ENCODE assay signal across 21 cellular contexts in genomic region chr2:41872646-41873045, GRCh38.
DNase-seq lines count a peak whose midpoint lies in the region; ATAC-seq and TF ChIP-seq lines count a peak whose summit lies in the region.
"Had no signal": no experiment of that assay in that cellular context is flagged by ENCODE, and none has a peak within 500 bp of the region (broad histone marks: within the 10 kb centered on the region; RNA-seq: fewer than 3 reads in every experiment).

No MANE protein-coding gene starts in this region.

- no peaks in the 10 kb centered on the region for H3K9me3 Mint-ChIP-seq in activated T-helper 1 cell treated with anti-CD3 and anti-CD28 coated beads, Interleukin-12 subunit alpha, Interleukin-12 subunit beta, Interleukin-2, Interleukin-4 antibody, amounts not matched to agents 30 ng/mL and 10 ng/mL and 1 ng/mL, durations not matched to agents 14 hours and 24 hours and 36 hours
- H3K9me3 Mint-ChIP-seq: activated CD4-positive, alpha-beta memory T cell treated with anti-CD3 and anti-CD28 coated beads for 36 hours; activated T-cell treated with anti-CD3 and anti-CD28 coated beads, Interleukin-2, amount 50 U/mL, for 4 hours; stimulated activated naive CD8-positive, alpha-beta T cell treated with anti-CD3 and anti-CD28 coated beads, Interleukin-15, Interleukin-2, amounts not matched to agents 100 ng/mL and 50 ng/mL, for 24 hours had no signal

- no peaks in the 10 kb centered on the region for H3K4me1 ChIP-seq in aorta (ENCODE audit: control insufficient read depth in 1 of 2, insufficient read depth in 2 of 2, low read length in 2 of 2)
- H3K4me1 ChIP-seq: upper lobe of right lung had no signal

- no peaks in the 10 kb centered on the region for H3K9me3 ChIP-seq in aorta (ENCODE audit: control insufficient read depth, low read length)
- H3K9me3 ChIP-seq: left ventricle myocardium inferior, upper lobe of right lung had no signal

- no peak overlapping the region for H3K27ac Mint-ChIP-seq in activated T-helper 1 cell treated with anti-CD3 and anti-CD28 coated beads, Interleukin-12 subunit alpha, Interleukin-12 subunit beta, Interleukin-2, Interleukin-4 antibody, amounts not matched to agents 30 ng/mL and 10 ng/mL and 1 ng/mL, durations not matched to agents 14 hours and 24 hours and 36 hours
- H3K27ac Mint-ChIP-seq: activated CD4-positive, alpha-beta memory T cell treated with anti-CD3 and anti-CD28 coated beads for 36 hours; activated naive CD8-positive, alpha-beta T cell; stimulated activated naive CD8-positive, alpha-beta T cell treated with anti-CD3 and anti-CD28 coated beads, Interleukin-15, Interleukin-2, amounts not matched to agents 100 ng/mL and 50 ng/mL, for 24 hours had no signal

- H3K4me1 Mint-ChIP-seq in activated T-helper 1 cell treated with anti-CD3 and anti-CD28 coated beads, Interleukin-12 subunit alpha, Interleukin-12 subunit beta, Interleukin-2, Interleukin-4 antibody, amounts not matched to agents 30 ng/mL and 10 ng/mL and 1 ng/mL, durations not matched to agents 14 hours and 24 hours and 36 hours (ENCODE audit: low read depth): no peaks in the 10 kb centered on the region

- H3K4me3 Mint-ChIP-seq in activated T-helper 1 cell treated with anti-CD3 and anti-CD28 coated beads, Interleukin-12 subunit alpha, Interleukin-12 subunit beta, Interleukin-2, Interleukin-4 antibody, amounts not matched to agents 30 ng/mL and 10 ng/mL and 1 ng/mL, durations not matched to agents 14 hours and 24 hours and 36 hours: no peak overlapping the region
- H3K4me3 Mint-ChIP-seq: activated CD4-positive, alpha-beta memory T cell treated with anti-CD3 and anti-CD28 coated beads for 36 hours; activated naive CD8-positive, alpha-beta T cell; activated T-cell treated with anti-CD3 and anti-CD28 coated beads, Interleukin-2, amount 50 U/mL, for 4 hours; stimulated activated naive CD8-positive, alpha-beta T cell treated with anti-CD3 and anti-CD28 coated beads, Interleukin-15, Interleukin-2, amounts not matched to agents 100 ng/mL and 50 ng/mL, for 24 hours had no signal

- in situ Hi-C loops in astrocyte of the spinal cord (cut with HindIII; ENCODE audit: low sequenced_read_pairs): no loop called here

- H3K27ac ChIP-seq in aorta (ENCODE audit: low read depth in 1 of 2, low read length in 2 of 2): no peak overlapping the region
- H3K27ac ChIP-seq: left ventricle myocardium inferior, PC-9, upper lobe of right lung had no signal

- DNase-seq in AG10803 (ENCODE audit: low read depth) (peak; percentile 85), HT1080 (ENCODE audit: low read depth) (peak; percentile 54), astrocyte of the spinal cord (ENCODE audit: low read depth, low spot score) (peak; percentile 41), kidney tubule cell (ENCODE audit: low spot score) (peak; percentile 28), aorta (no peak)
- no peak for DNase-seq in activated T-helper 1 cell treated with anti-CD3 and anti-CD28 coated beads, Interleukin-12 subunit alpha, Interleukin-12 subunit beta, Interleukin-2, Interleukin-4 antibody, amounts not matched to agents 30 ng/mL and 10 ng/mL and 1 ng/mL, durations not matched to agents 14 hours and 24 hours and 36 hours (ENCODE audit: low spot score)
- DNase-seq: activated CD4-positive, alpha-beta memory T cell treated with anti-CD3 and anti-CD28 coated beads for 36 hours; activated T-cell treated with anti-CD3 and anti-CD28 coated beads, Interleukin-2, amount 50 U/mL, for 4 hours; central memory CD4-positive, alpha-beta T cell; COR-L47; foreskin melanocyte; GF-D8; left ventricle myocardium inferior; NCI-H2107; NCI-H748 treated with DMSO at 0.1 percent for 48 hours; PC-9; upper lobe of right lung had no signal

- intact Hi-C loops in activated T-helper 1 cell treated with anti-CD3 and anti-CD28 coated beads, Interleukin-12 subunit alpha, Interleukin-12 subunit beta, Interleukin-2, Interleukin-4 antibody, amounts not matched to agents 30 ng/mL and 10 ng/mL and 1 ng/mL, durations not matched to agents 14 hours and 24 hours and 36 hours (cut with micrococcal nuclease): no loop called here
- intact Hi-C loops in aorta (cut with DNase I): loop anchor here in 1 of 2 donors (5.0 kb wide), 1 partner anchor 95 kb away; no protein-coding TSS in a partner anchor

- no peak for TF ChIP-seq CTCF in AG10803 (conservative IDR thresholded peaks at IDR 0.05; ENCODE audit: low read length)
- no peak for TF ChIP-seq CTCF in astrocyte of the spinal cord (IDR thresholded peaks at IDR 0.05; ENCODE audit: low read depth, low read length)

- H3K27me3 ChIP-seq in aorta (ENCODE audit: control insufficient read depth in 1 of 2, insufficient read depth in 2 of 2, low read length in 1 of 2): no peaks in the 10 kb centered on the region
- H3K27me3 ChIP-seq: upper lobe of right lung had no signal

- H3K4me3 ChIP-seq in AG10803 (ENCODE audit: low read length): no peak overlapping the region
- H3K4me3 ChIP-seq in astrocyte of the spinal cord (ENCODE audit: low read depth, low read length): no peak overlapping the region
- no peak overlapping the region for H3K4me3 ChIP-seq in aorta (ENCODE audit: low read length in 2 of 2)
- H3K4me3 ChIP-seq: left ventricle myocardium inferior, PC-9, upper lobe of right lung had no signal

- ATAC-seq in GM19452 (IDR thresholded peaks at IDR 0.05; ENCODE audit: unreplicated experiment) (no peak), GM19463 (IDR thresholded peaks at IDR 0.05; ENCODE audit: unreplicated experiment) (no peak), aorta (ENCODE audit: low FRiP score) (no peak)
- ATAC-seq: activated T-cell treated with anti-CD3 and anti-CD28 coated beads, Interleukin-2, amount 50 U/mL, for 4 hours; upper lobe of right lung had no signal

- no peaks in the 10 kb centered on the region for H3K36me3 Mint-ChIP-seq in activated T-helper 1 cell treated with anti-CD3 and anti-CD28 coated beads, Interleukin-12 subunit alpha, Interleukin-12 subunit beta, Interleukin-2, Interleukin-4 antibody, amounts not matched to agents 30 ng/mL and 10 ng/mL and 1 ng/mL, durations not matched to agents 14 hours and 24 hours and 36 hours (ENCODE audit: low read depth)
- H3K36me3 Mint-ChIP-seq: activated CD4-positive, alpha-beta memory T cell treated with anti-CD3 and anti-CD28 coated beads for 36 hours; activated naive CD8-positive, alpha-beta T cell had no signal

- no peaks in the 10 kb centered on the region for H3K36me3 ChIP-seq in aorta (ENCODE audit: control insufficient read depth in 1 of 2, insufficient read depth in 2 of 2, low read length in 1 of 2)
- H3K36me3 ChIP-seq: left ventricle myocardium inferior, upper lobe of right lung had no signal

- 38 to 51% methylated on average over 3 of the region's 3 CpGs for WGBS in aorta, 2 donors

- H3K27me3 Mint-ChIP-seq in activated T-helper 1 cell treated with anti-CD3 and anti-CD28 coated beads, Interleukin-12 subunit alpha, Interleukin-12 subunit beta, Interleukin-2, Interleukin-4 antibody, amounts not matched to agents 30 ng/mL and 10 ng/mL and 1 ng/mL, durations not matched to agents 14 hours and 24 hours and 36 hours (ENCODE audit: insufficient read depth): peaks cover 7% of the 10 kb centered on the region
- H3K27me3 Mint-ChIP-seq: activated naive CD8-positive, alpha-beta T cell; stimulated activated naive CD8-positive, alpha-beta T cell treated with anti-CD3 and anti-CD28 coated beads, Interleukin-15, Interleukin-2, amounts not matched to agents 100 ng/mL and 50 ng/mL, for 24 hours had no signal

Comparison
In these comparisons a context has a peak if more than half of its experiments do, and no peak if none do; other contexts are left out.
1. DNase-seq: peak in AG10803 (single experiment), HT1080 (single experiment), astrocyte of the spinal cord (single experiment) and kidney tubule cell (single experiment); none in activated T-helper 1 cell treated with anti-CD3 and anti-CD28 coated beads, Interleukin-12 subunit alpha, Interleukin-12 subunit beta, Interleukin-2, Interleukin-4 antibody, amounts not matched to agents 30 ng/mL and 10 ng/mL and 1 ng/mL, durations not matched to agents 14 hours and 24 hours and 36 hours (single experiment) and aorta (0 of 2).